Comparison of ENCODE assay signal across 1 cellular context in the genomic region with DNA sequence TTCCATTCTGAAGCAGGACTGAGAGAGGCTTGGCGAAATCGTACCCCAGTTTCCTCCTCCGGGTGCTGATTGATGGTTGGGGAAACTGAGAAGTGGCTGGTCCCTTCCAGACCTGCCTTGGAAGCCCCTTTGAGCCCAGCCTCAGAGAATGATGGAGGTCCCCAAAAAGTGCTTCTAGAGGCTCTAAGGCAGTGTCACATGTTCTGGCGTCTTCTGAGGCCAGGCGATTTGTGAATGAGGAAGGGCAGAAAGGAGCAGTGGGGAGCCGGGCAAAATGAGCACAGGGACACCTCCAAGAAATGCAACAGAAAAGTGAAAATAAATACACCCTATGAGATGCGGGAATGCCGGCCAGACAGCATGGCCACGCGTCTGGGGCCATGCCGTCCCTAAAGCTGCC.
TF ChIP-seq lines count a peak whose summit lies in the region.

No MANE protein-coding gene starts in this region.

TF ChIP-seq in H1, 55 proteins besides CTCF, POLR2A, EP300 and RAD21:
- TF ChIP-seq USF2 (IDR thresholded peaks at IDR 0.05; ENCODE audit: low read length) (no peak), SP1 (IDR thresholded peaks at IDR 0.05; ENCODE audit: low read depth, low read length) (no peak), POU5F1 (IDR thresholded peaks at IDR 0.05; ENCODE audit: low read depth, low read length) (no peak), EZH2 (IDR thresholded peaks at IDR 0.05; ENCODE audit: low read depth, low read length, severe bottlenecking) (no peak), KDM4A (IDR thresholded peaks at IDR 0.05; ENCODE audit: low read depth, low read length, severe bottlenecking) (no peak), GABPA (IDR thresholded peaks at IDR 0.05; ENCODE audit: borderline replicate concordance, insufficient read depth, low read length) (no peak), TCF12 (IDR thresholded peaks at IDR 0.05; ENCODE audit: low read depth, low read length) (no peak), ZNF274 (IDR thresholded peaks at IDR 0.05; ENCODE audit: borderline replicate concordance, extremely low read depth, low read length) (no peak), FOSL1 (IDR thresholded peaks at IDR 0.05; ENCODE audit: insufficient read depth, low read depth, low read length) (no peak), SIX5 (IDR thresholded peaks at IDR 0.05; ENCODE audit: low read depth, low read length) (no peak)
